ENCODE assay signal across 1 cellular context in genomic region chr1:86169625-86170024, GRCh38.
TF ChIP-seq lines count a peak whose summit lies in the region.

No MANE protein-coding gene starts in this region.

TF ChIP-seq in GM23338, 12 proteins besides CTCF, POLR2A, EP300 and RAD21 (continued from another document):
- TF ChIP-seq, protein P1, sequence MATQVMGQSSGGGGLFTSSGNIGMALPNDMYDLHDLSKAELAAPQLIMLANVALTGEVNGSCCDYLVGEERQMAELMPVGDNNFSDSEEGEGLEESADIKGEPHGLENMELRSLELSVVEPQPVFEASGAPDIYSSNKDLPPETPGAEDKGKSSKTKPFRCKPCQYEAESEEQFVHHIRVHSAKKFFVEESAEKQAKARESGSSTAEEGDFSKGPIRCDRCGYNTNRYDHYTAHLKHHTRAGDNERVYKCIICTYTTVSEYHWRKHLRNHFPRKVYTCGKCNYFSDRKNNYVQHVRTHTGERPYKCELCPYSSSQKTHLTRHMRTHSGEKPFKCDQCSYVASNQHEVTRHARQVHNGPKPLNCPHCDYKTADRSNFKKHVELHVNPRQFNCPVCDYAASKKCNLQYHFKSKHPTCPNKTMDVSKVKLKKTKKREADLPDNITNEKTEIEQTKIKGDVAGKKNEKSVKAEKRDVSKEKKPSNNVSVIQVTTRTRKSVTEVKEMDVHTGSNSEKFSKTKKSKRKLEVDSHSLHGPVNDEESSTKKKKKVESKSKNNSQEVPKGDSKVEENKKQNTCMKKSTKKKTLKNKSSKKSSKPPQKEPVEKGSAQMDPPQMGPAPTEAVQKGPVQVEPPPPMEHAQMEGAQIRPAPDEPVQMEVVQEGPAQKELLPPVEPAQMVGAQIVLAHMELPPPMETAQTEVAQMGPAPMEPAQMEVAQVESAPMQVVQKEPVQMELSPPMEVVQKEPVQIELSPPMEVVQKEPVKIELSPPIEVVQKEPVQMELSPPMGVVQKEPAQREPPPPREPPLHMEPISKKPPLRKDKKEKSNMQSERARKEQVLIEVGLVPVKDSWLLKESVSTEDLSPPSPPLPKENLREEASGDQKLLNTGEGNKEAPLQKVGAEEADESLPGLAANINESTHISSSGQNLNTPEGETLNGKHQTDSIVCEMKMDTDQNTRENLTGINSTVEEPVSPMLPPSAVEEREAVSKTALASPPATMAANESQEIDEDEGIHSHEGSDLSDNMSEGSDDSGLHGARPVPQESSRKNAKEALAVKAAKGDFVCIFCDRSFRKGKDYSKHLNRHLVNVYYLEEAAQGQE (IDR thresholded peaks at IDR 0.05; ENCODE audit: unreplicated experiment), result no peak
- TF ChIP-seq POLR2AphosphoS5 (IDR thresholded peaks at IDR 0.05; ENCODE audit: low read depth) (no peak), ZNF114 (CRISPR knock-in tag; IDR thresholded peaks at IDR 0.05) (no peak), EZH2phosphoT487 (IDR thresholded peaks at IDR 0.05; ENCODE audit: unreplicated experiment) (no peak), STAT1 (IDR thresholded peaks at IDR 0.05; ENCODE audit: unreplicated experiment) (no peak), NANOG (IDR thresholded peaks at IDR 0.05; ENCODE audit: borderline replicate concordance) (no peak), CREB1 (CRISPR knock-in tag; IDR thresholded peaks at IDR 0.05; ENCODE audit: low read depth) (no peak), ZNF331 (CRISPR knock-in tag; IDR thresholded peaks at IDR 0.05; ENCODE audit: low read depth) (no peak)
